ENCODE assay signal across 12 cellular contexts in genomic region chr1:59076612-59077011, GRCh38.
DNase-seq lines count a peak whose midpoint lies in the region; ATAC-seq and TF ChIP-seq lines count a peak whose summit lies in the region.
"Had no signal": no experiment of that assay in that cellular context is flagged by ENCODE, and none has a peak within 500 bp of the region (broad histone marks: within the 10 kb centered on the region; RNA-seq: fewer than 3 reads in every experiment).

No MANE protein-coding gene starts in this region.

- ATAC-seq in psoas muscle, result peak in 1 of 4 donors; percentile 26

- no peaks in the 10 kb centered on the region for H3K36me3 Mint-ChIP-seq in HFFc6 (ENCODE audit: low read depth)

- no peaks in the 10 kb centered on the region for H3K36me3 ChIP-seq in psoas muscle (ENCODE audit: insufficient read depth in 1 of 2, low read depth in 1 of 2)
- H3K36me3 ChIP-seq: ovary had no signal

- peaks cover 41% of the 10 kb centered on the region for H3K4me1 Mint-ChIP-seq in HFFc6 (ENCODE audit: low read depth)

- H3K27ac ChIP-seq in psoas muscle (no peak overlapping the region), coronary artery (no peak overlapping the region)
- H3K27ac ChIP-seq: HL-60, ovary had no signal

- TF ChIP-seq CTCF in HFFc6 (IDR thresholded peaks at IDR 0.05) (peak; percentile 65), fibroblast of mammary gland (conservative IDR thresholded peaks at IDR 0.05; ENCODE audit: control insufficient read depth, insufficient read depth, low read depth, low read length) (peak; percentile 36), psoas muscle (IDR thresholded peaks at IDR 0.05) (peak; percentile 23), GM13976 (IDR thresholded peaks at IDR 0.05; ENCODE audit: borderline replicate concordance, control extremely low read depth, extremely low read depth, insufficient read depth, missing control alignments) (no peak), coronary artery (IDR thresholded peaks at IDR 0.05) (no peak)

- WGBS in psoas muscle, 3 donors, result 89 to 93% (median 92%) methylated on average over 1 of the region's 1 CpG

- in situ Hi-C loops in GM13976 (cut with MboI; ENCODE audit: low sequenced_read_pairs, unreplicated experiment), result no loop called here

- H3K4me3 ChIP-seq in fibroblast of mammary gland (ENCODE audit: control insufficient read depth, low read depth, low read length), result no peak overlapping the region
- no peak overlapping the region for H3K4me3 ChIP-seq in psoas muscle
- no peak overlapping the region for H3K4me3 ChIP-seq in coronary artery
- H3K4me3 ChIP-seq: ovary had no signal

- H3K9me3 ChIP-seq in psoas muscle, result no peaks in the 10 kb centered on the region
- H3K9me3 ChIP-seq: ovary had no signal

- no peaks in the 10 kb centered on the region for H3K27me3 ChIP-seq in psoas muscle (ENCODE audit: insufficient read depth in 3 of 3, low read length in 2 of 3)
- H3K27me3 ChIP-seq: ovary had no signal

- no peak overlapping the region for H3K4me3 Mint-ChIP-seq in HFFc6

- intact Hi-C loops in psoas muscle (cut with DNase I) (no loop called here), head of caudate nucleus (cut with DNase I) (no loop called here)

- H3K27ac Mint-ChIP-seq in HFFc6, result no peak overlapping the region

- no peaks in the 10 kb centered on the region for H3K4me1 ChIP-seq in psoas muscle

- DNase-seq in HFFc6, result no peak
- DNase-seq in RKO (ENCODE audit: low spot score), result peak; percentile 35
- peak; percentile 29 for DNase-seq in fibroblast of mammary gland (ENCODE audit: low read depth)
- no peak for DNase-seq in psoas muscle
- no peak for DNase-seq in islet precursor cell
- DNase-seq in GM13976 (ENCODE audit: low spot score), result no peak
- no peak for DNase-seq in head of caudate nucleus
- DNase-seq in coronary artery (ENCODE audit: low spot score), result no peak
- DNase-seq: activated CD4-positive, alpha-beta T cell treated with anti-CD3 and anti-CD28 coated beads for 4 hours; hypothalamus; ovary had no signal

- no peaks in the 10 kb centered on the region; the same call in 1 of the 2 replicates for H3K27me3 Mint-ChIP-seq in HFFc6 (ENCODE audit: insufficient read depth)

- H3K9me3 Mint-ChIP-seq in HFFc6, result no peaks in the 10 kb centered on the region

Comparison
In these comparisons a context has a peak if more than half of its experiments do, and no peak if none do; other contexts are left out.
1. DNase-seq: peak in RKO (single experiment) and fibroblast of mammary gland (single experiment); none in HFFc6 (single experiment), psoas muscle (0 of 2), islet precursor cell (single experiment), GM13976 (single experiment), head of caudate nucleus (0 of 42) and coronary artery (single experiment).
2. CTCF ChIP-seq: peak in HFFc6 (single experiment), fibroblast of mammary gland (single experiment) and psoas muscle (single experiment); none in GM13976 (single experiment) and coronary artery (single experiment).